In genomic region chr20:38165089-38165965, GRCh38 we compare ENCODE assay signal across 8 cellular contexts. TPM values are rescaled to one million over a fixed set of nuclear protein-coding genes. Genes with fewer than 3 reads are reported as not detected.
DNase-seq lines count a peak whose midpoint lies in the region; ATAC-seq and TF ChIP-seq lines count a peak whose summit lies in the region.

Gene TGM2 (minus strand): TSS chr20:38165270. CDS start chr20:38165198, 72 bp downstream.

- no peak within 1 kb of the TSS for H3K27ac Mint-ChIP-seq in activated CD8-positive, alpha-beta T cell treated with anti-CD3 and anti-CD28 coated beads, Interleukin-2, amount 10 ng/mL, durations not matched to agents 7 days and 5 days

- H3K4me3 Mint-ChIP-seq in activated CD8-positive, alpha-beta T cell treated with anti-CD3 and anti-CD28 coated beads, Interleukin-2, amount 10 ng/mL, durations not matched to agents 7 days and 5 days: no peak within 1 kb of the TSS

- TF ChIP-seq POLR2A in testis (IDR thresholded peaks at IDR 0.05): no peak

- DNase-seq in NCI-H774 (lab: John Stamatoyannopoulos, UW) (peak; percentile 56), testis (peak; percentile 68)
- peak; percentile 50 for DNase-seq in activated CD8-positive, alpha-beta T cell treated with anti-CD3 and anti-CD28 coated beads, Interleukin-2, amount 10 ng/mL, durations not matched to agents 7 days and 5 days

- H3K4me3 ChIP-seq in esophagus (ENCODE audit: low read depth in 1 of 2, low read length in 2 of 2) (peak within 1 kb of the TSS; percentile 32 to 33), muscle layer of colon (ENCODE audit: low read depth in 1 of 2, low read length in 2 of 2) (peak within 1 kb of the TSS; percentile 55 to 69), testis (peak within 1 kb of the TSS; percentile 31 to 47)

- H3K9me3 ChIP-seq in esophagus (ENCODE audit: control insufficient read depth in 2 of 2, insufficient read depth in 1 of 2, low read depth in 1 of 2, low read length in 1 of 2): no peaks in the 10 kb centered on the region
- no peaks in the 10 kb centered on the region for H3K9me3 ChIP-seq in muscle layer of colon (ENCODE audit: low read length)
- H3K9me3 ChIP-seq in testis: no peaks in the 10 kb centered on the region

- H3K27me3 Mint-ChIP-seq in activated CD8-positive, alpha-beta T cell treated with anti-CD3 and anti-CD28 coated beads, Interleukin-2, amount 10 ng/mL, durations not matched to agents 7 days and 5 days (ENCODE audit: low read depth): peaks cover 13% of the 10 kb centered on the region

- ATAC-seq in HG02798 (IDR thresholded peaks at IDR 0.05; ENCODE audit: poor library complexity, unreplicated experiment) (peak; percentile 87), GM21717 (IDR thresholded peaks at IDR 0.05; ENCODE audit: unreplicated experiment) (no peak)
- peak; percentile 83 for ATAC-seq in activated CD8-positive, alpha-beta T cell treated with anti-CD3 and anti-CD28 coated beads, Interleukin-2, amount 10 ng/mL, durations not matched to agents 7 days and 5 days

- CTCF ChIA-PET in activated CD8-positive, alpha-beta T cell treated with anti-CD3 and anti-CD28 coated beads, Interleukin-2, amount 10 ng/mL, durations not matched to agents 7 days and 5 days (lab: Charles Lee): interaction anchor here (0.6 to 3.8 kb wide), 6 partner anchors 58 to 108 kb away, joined by 3 to 17 read pairs (median 8); no protein-coding TSS in a partner anchor

- no peaks in the 10 kb centered on the region for H3K36me3 ChIP-seq in esophagus (ENCODE audit: control insufficient read depth in 2 of 2, insufficient read depth in 2 of 2, low read length in 1 of 2)
- H3K36me3 ChIP-seq in muscle layer of colon (ENCODE audit: insufficient read depth, low read length): peaks cover 3% of the 10 kb centered on the region
- no peaks in the 10 kb centered on the region for H3K36me3 ChIP-seq in testis (ENCODE audit: low read depth, missing control alignments)

- no peaks in the 10 kb centered on the region for H3K9me3 Mint-ChIP-seq in activated CD8-positive, alpha-beta T cell treated with anti-CD3 and anti-CD28 coated beads, Interleukin-2, amount 10 ng/mL, durations not matched to agents 7 days and 5 days (ENCODE audit: insufficient read depth)

- intact Hi-C loops in testis (cut with DNase I; ENCODE audit: low total_unique reads): loop anchor here (10.0 kb wide), 1 partner anchor 101 kb away; no protein-coding TSS in a partner anchor

- H3K27ac ChIP-seq in esophagus (ENCODE audit: low read depth in 2 of 2, low read length in 1 of 2): peak within 1 kb of the TSS; percentile 12 to 66
- no peak within 1 kb of the TSS for H3K27ac ChIP-seq in muscle layer of colon (ENCODE audit: low read depth, low read length)
- H3K27ac ChIP-seq in testis: peak within 1 kb of the TSS in 1 of 2 donors; percentile 39

- H3K27me3 ChIP-seq in esophagus (ENCODE audit: control insufficient read depth in 1 of 2, insufficient read depth in 2 of 2, low read length in 2 of 2) (no peaks in the 10 kb centered on the region), muscle layer of colon (ENCODE audit: control insufficient read depth in 1 of 2, insufficient read depth in 2 of 2, low read length in 2 of 2) (no peaks in the 10 kb centered on the region), testis (no peaks in the 10 kb centered on the region)

- POLR2A ChIA-PET in activated CD8-positive, alpha-beta T cell treated with anti-CD3 and anti-CD28 coated beads, Interleukin-2, amount 10 ng/mL, durations not matched to agents 7 days and 5 days (lab: Charles Lee): no interaction called here

- no peaks in the 10 kb centered on the region for H3K36me3 Mint-ChIP-seq in activated CD8-positive, alpha-beta T cell treated with anti-CD3 and anti-CD28 coated beads, Interleukin-2, amount 10 ng/mL, durations not matched to agents 7 days and 5 days (ENCODE audit: low read depth)

- TF ChIP-seq CTCF in GM12873 (IDR thresholded peaks at IDR 0.05; ENCODE audit: insufficient read depth, low read depth, low read length, missing control alignments) (peak; percentile 93), testis (IDR thresholded peaks at IDR 0.05) (peak; percentile 67 to 82 (median 81))

- peaks cover 3 to 11% of the 10 kb centered on the region in 2 donors for H3K4me1 ChIP-seq in esophagus (ENCODE audit: control insufficient read depth in 2 of 2, insufficient read depth in 2 of 2, low read length in 1 of 2)
- peaks cover 16% of the 10 kb centered on the region for H3K4me1 ChIP-seq in muscle layer of colon (ENCODE audit: insufficient read depth, low read length)
- peaks cover 7% of the 10 kb centered on the region for H3K4me1 ChIP-seq in testis

- H3K4me1 Mint-ChIP-seq in activated CD8-positive, alpha-beta T cell treated with anti-CD3 and anti-CD28 coated beads, Interleukin-2, amount 10 ng/mL, durations not matched to agents 7 days and 5 days (ENCODE audit: low read depth): peaks cover 38% of the 10 kb centered on the region

- H3K9ac ChIP-seq in muscle layer of colon (ENCODE audit: low read length): peak within 1 kb of the TSS; percentile 18

- 12% methylated on average over 40 to 46 of the region's 46 CpGs for WGBS in esophagus, 2 donors
- WGBS in testis, 2 donors: 20 to 85% methylated on average over 7 to 40 of the region's 46 CpGs

RNA-seq across cellular contexts. Expression of gene TGM2, which starts in this region (rescaled TPM):
- under 1 TPM; 0.31 to 0.34 TPM for total RNA-seq in activated CD8-positive, alpha-beta T cell treated with anti-CD3 and anti-CD28 coated beads, Interleukin-2, amount 10 ng/mL, durations not matched to agents 7 days and 5 days
- 1 to 10 TPM; 5.1 to 8.6 TPM for polyA plus RNA-seq in esophagus
- 1 to 10 TPM; 3.2 to 8.5 TPM for total RNA-seq in testis
- polyA plus RNA-seq in testis (ENCODE audit: insufficient read depth, low read depth, low replicate concordance): 49.0 TPM

Comparison
In these comparisons a context has a peak if more than half of its experiments do, and no peak if none do; other contexts are left out.
1. Peak in DNase-seq and ATAC-seq in activated CD8-positive, alpha-beta T cell treated with anti-CD3 and anti-CD28 coated beads, Interleukin-2, amount 10 ng/mL, durations not matched to agents 7 days and 5 days; RNA of the gene not detected or under 1 TPM.